Comparison of ENCODE assay signal across 8 cellular contexts in genomic region chr14:20632831-20633771, GRCh38. TPM values are rescaled to one million over a fixed set of nuclear protein-coding genes. Genes with fewer than 3 reads are reported as not detected.
DNase-seq lines count a peak whose midpoint lies in the region; ATAC-seq and TF ChIP-seq lines count a peak whose summit lies in the region.

No MANE protein-coding gene starts in this region.

- ATAC-seq in GM19328 (IDR thresholded peaks at IDR 0.05; ENCODE audit: unreplicated experiment) = no peak

- H3K9me3 ChIP-seq in ES-I3 (ENCODE audit: control insufficient read depth, insufficient read depth, low read length) (no peaks in the 10 kb centered on the region), MM.1S (replicated peaks; ENCODE audit: insufficient read depth, low read length) (no peaks in the 10 kb centered on the region), breast epithelium (no peaks in the 10 kb centered on the region)

- H3K4me2 ChIP-seq in MM.1S (ENCODE audit: low read depth, low read length) = peak overlapping the region; percentile 77

- peaks cover 3% of the 10 kb centered on the region; the same call in 1 of the 2 replicates for H3F3A ChIP-seq in MM.1S (ENCODE audit: insufficient read depth, low read length)

- peak overlapping the region; percentile 85; the same call in 1 of the 2 replicates for H3K9ac ChIP-seq in ES-I3 (ENCODE audit: low read depth, low read length)
- no peak overlapping the region for H3K9ac ChIP-seq in MM.1S (ENCODE audit: low read length)

- H3K27me3 ChIP-seq in MM.1S (replicated peaks; ENCODE audit: insufficient read depth, low read length) = no peaks in the 10 kb centered on the region; the same call in 1 of the 2 replicates
- H3K27me3 ChIP-seq in breast epithelium = peaks cover 0 to 19% of the 10 kb centered on the region in 2 donors

- H2AFZ ChIP-seq in MM.1S (ENCODE audit: low read length) = peak overlapping the region; percentile 15; the same call in 1 of the 2 replicates

- H3K79me2 ChIP-seq in MM.1S (ENCODE audit: low read length) = no peaks in the 10 kb centered on the region

- H3K9me2 ChIP-seq in MM.1S (replicated peaks; ENCODE audit: insufficient read depth, low read length) = no peaks in the 10 kb centered on the region

- H3K4me3 ChIP-seq in MM.1S (ENCODE audit: low read length) (peak overlapping the region; percentile 67), breast epithelium (peak overlapping the region; percentile 24 to 53 (median 40))

- peaks cover 4% of the 10 kb centered on the region; the same call in 1 of the 2 replicates for H3K4me1 ChIP-seq in ES-I3 (ENCODE audit: insufficient read depth, low read length)
- no peaks in the 10 kb centered on the region for H3K4me1 ChIP-seq in MM.1S (ENCODE audit: low read length)
- H3K4me1 ChIP-seq in breast epithelium = peaks cover 0 to 8% of the 10 kb centered on the region in 2 donors

- no peaks in the 10 kb centered on the region for H4K20me1 ChIP-seq in MM.1S (ENCODE audit: insufficient read depth, low read length)

- no peaks in the 10 kb centered on the region for H3K36me3 ChIP-seq in ES-I3 (ENCODE audit: insufficient read depth, low read length)
- no peaks in the 10 kb centered on the region for H3K36me3 ChIP-seq in MM.1S (replicated peaks; ENCODE audit: insufficient read depth, low read length)
- no peaks in the 10 kb centered on the region for H3K36me3 ChIP-seq in breast epithelium

- no peak for TF ChIP-seq POLR2A in breast epithelium (IDR thresholded peaks at IDR 0.05)

- H3K27ac ChIP-seq in MM.1S (ENCODE audit: low read length) (no peak overlapping the region), breast epithelium (no peak overlapping the region)

- TF ChIP-seq CTCF in MM.1S (IDR thresholded peaks at IDR 0.05; ENCODE audit: low read length) = no peak
- TF ChIP-seq CTCF in breast epithelium (IDR thresholded peaks at IDR 0.05) = no peak

- DNase-seq in HCEC 1CT (peak; percentile 74), MM.1S (peak; percentile 70), T-helper 2 cell (peak in 4 of 5 experiments; percentile 24 to 59 (median 46)), breast epithelium (ENCODE audit: low spot score in 2 of 2) (no peak), islet precursor cell (peak; percentile 93)
- peak; percentile 80 for DNase-seq in stimulated activated CD4-positive, alpha-beta T cell treated with anti-CD3 and anti-CD28 coated beads, Interleukin-15, amount 100 ng/mL, for 24 hours

- intact Hi-C loops in breast epithelium (cut with DNase I; ENCODE audit: low total_unique reads) = loop anchor here (1.0 kb wide), 1 partner anchor 24 kb away; no protein-coding TSS in a partner anchor

RNA-seq across cellular contexts. Expression of gene OR6S1, which starts 8.4 kb away (rescaled TPM):
- not detected for total RNA-seq in breast epithelium

RNA-seq across cellular contexts. Expression of gene RNASE12, which starts 41.9 kb away (rescaled TPM):
- total RNA-seq in breast epithelium = not detected

RNA-seq across cellular contexts. Expression of gene RNASE11, which starts 45.3 kb away (rescaled TPM):
- total RNA-seq in breast epithelium = not detected

RNA-seq across cellular contexts. Expression of gene RNASE4, which starts 51.3 kb away (rescaled TPM):
- 100 to 1,000 TPM; 165 to 367 (median 177) TPM for total RNA-seq in breast epithelium

RNA-seq across cellular contexts. Expression of gene ANG, which starts 55.5 kb away (rescaled TPM):
- total RNA-seq in breast epithelium = 10 to 100 TPM; 49.2 to 59.8 (median 55.5) TPM

Comparison
In these comparisons a context has a peak if more than half of its experiments do, and no peak if none do; other contexts are left out.
1. DNase-seq: peak in HCEC 1CT (single experiment), MM.1S (single experiment), T-helper 2 cell (4 of 5), islet precursor cell (single experiment) and stimulated activated CD4-positive, alpha-beta T cell treated with anti-CD3 and anti-CD28 coated beads, Interleukin-15, amount 100 ng/mL, for 24 hours (single experiment); none in breast epithelium (0 of 2).